ENCODE assay signal across 7 cellular contexts in the genomic region with DNA sequence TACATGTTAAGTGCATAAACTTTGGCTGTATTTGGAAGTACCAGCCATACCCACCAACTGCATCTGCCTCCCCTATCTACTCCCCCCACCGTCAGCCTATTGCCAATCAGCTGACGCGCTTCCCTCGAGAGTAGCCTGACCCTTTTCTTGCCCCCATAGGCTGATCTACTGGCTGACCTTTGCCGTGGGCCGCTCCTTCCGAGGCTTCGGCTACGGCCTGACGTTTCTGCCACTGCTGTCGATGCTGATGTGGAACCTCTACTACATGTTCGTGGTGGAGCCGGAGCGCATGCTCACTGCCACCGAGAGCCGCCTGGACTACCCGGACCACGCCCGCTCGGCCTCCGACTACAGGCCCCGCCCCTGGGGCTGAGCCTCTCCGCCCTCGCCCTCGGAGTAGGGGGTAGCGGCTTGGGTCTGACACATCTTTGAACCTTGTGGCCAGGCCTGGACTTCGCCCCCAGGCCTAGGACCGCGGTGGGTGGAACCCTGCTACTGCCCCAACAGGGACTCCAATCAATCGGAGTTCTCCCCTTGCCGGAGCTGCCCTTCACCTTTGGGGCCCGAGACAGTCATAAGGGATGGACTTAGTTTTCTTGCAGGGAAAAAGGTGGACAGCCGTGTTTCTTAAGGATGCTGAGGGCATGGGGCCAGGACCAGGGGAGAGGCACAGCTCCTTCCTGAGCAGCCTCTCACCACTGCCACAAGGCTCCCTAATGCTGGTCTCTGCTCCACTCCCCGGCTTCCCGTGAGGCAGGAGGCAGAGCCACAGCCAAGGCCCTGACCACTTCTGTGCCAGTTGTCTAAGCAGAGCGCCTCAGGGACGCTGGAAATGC. TPM values are rescaled to one million over a fixed set of nuclear protein-coding genes. Genes with fewer than 3 reads are reported as not detected.
DNase-seq lines count a peak whose midpoint lies in the region; ATAC-seq lines count a peak whose summit lies in the region.
"Had no signal": no experiment of that assay in that cellular context is flagged by ENCODE, and none has a peak within 500 bp of the region (broad histone marks: within the 10 kb centered on the region; RNA-seq: fewer than 3 reads in every experiment).

No MANE protein-coding gene starts in this region.

- H3K4me1 ChIP-seq in iPS DF 6.9 (ENCODE audit: control insufficient read depth, insufficient read depth, low read length) = peaks cover 5% of the 10 kb centered on the region; the same call in 1 of the 2 replicates

- no peak overlapping the region for H3K27ac ChIP-seq in iPS DF 6.9 (ENCODE audit: low read length)

- no peak overlapping the region for H3K27ac Mint-ChIP-seq in activated CD4-positive, alpha-beta T cell treated with anti-CD3 and anti-CD28 coated beads, Interleukin-2, amount 10 ng/mL, durations not matched to agents 24 days and 14 days
- H3K27ac Mint-ChIP-seq in activated T-helper 1 cell treated with anti-CD3 and anti-CD28 coated beads, Interleukin-12 subunit alpha, Interleukin-12 subunit beta, Interleukin-2, Interleukin-4 antibody, amounts not matched to agents 30 ng/mL and 10 ng/mL and 1 ng/mL, durations not matched to agents 14 hours and 24 hours and 36 hours = no peak overlapping the region
- H3K27ac Mint-ChIP-seq in stimulated activated naive B cell treated with anti-CD40 and anti-IgM and Interleukin-4, amounts not matched to agents 10 μg/mL and 1 μg/mL and 100 μg/mL, for 72 hours = peak overlapping the region; percentile 59

- H3K27me3 ChIP-seq in iPS DF 6.9 (ENCODE audit: control insufficient read depth, insufficient read depth, low read length) = no peaks in the 10 kb centered on the region

- peaks cover 7% of the 10 kb centered on the region for H3K36me3 ChIP-seq in iPS DF 6.9 (ENCODE audit: control insufficient read depth, insufficient read depth, low read length)

- DNase-seq in activated CD4-positive, alpha-beta T cell treated with anti-CD3 and anti-CD28 coated beads, Interleukin-2, amount 10 ng/mL, durations not matched to agents 24 days and 14 days = peak; percentile 67
- no peak for DNase-seq in activated CD4-positive, alpha-beta T cell treated with anti-CD3 and anti-CD28 coated beads, Interleukin-2, amount 50 U/mL, for 48 hours
- no peak for DNase-seq in activated T-helper 1 cell treated with anti-CD3 and anti-CD28 coated beads, Interleukin-12 subunit alpha, Interleukin-12 subunit beta, Interleukin-2, Interleukin-4 antibody, amounts not matched to agents 30 ng/mL and 10 ng/mL and 1 ng/mL, durations not matched to agents 14 hours and 24 hours and 36 hours (ENCODE audit: low spot score)
- peak; percentile 85 for DNase-seq in iPS DF 6.9 (ENCODE audit: low read depth, low spot score)
- DNase-seq in stimulated activated naive B cell treated with anti-CD40 and anti-IgM and Interleukin-4, amounts not matched to agents 10 μg/mL and 1 μg/mL and 100 μg/mL, for 72 hours = peak; percentile 39
- DNase-seq: DND-41 had no signal

- H3K27me3 Mint-ChIP-seq in activated CD4-positive, alpha-beta T cell treated with anti-CD3 and anti-CD28 coated beads, Interleukin-2, amount 10 ng/mL, durations not matched to agents 24 days and 14 days = no peaks in the 10 kb centered on the region
- no peaks in the 10 kb centered on the region for H3K27me3 Mint-ChIP-seq in activated T-helper 1 cell treated with anti-CD3 and anti-CD28 coated beads, Interleukin-12 subunit alpha, Interleukin-12 subunit beta, Interleukin-2, Interleukin-4 antibody, amounts not matched to agents 30 ng/mL and 10 ng/mL and 1 ng/mL, durations not matched to agents 14 hours and 24 hours and 36 hours (ENCODE audit: insufficient read depth)
- H3K27me3 Mint-ChIP-seq in stimulated activated naive B cell treated with anti-CD40 and anti-IgM and Interleukin-4, amounts not matched to agents 10 μg/mL and 1 μg/mL and 100 μg/mL, for 72 hours = no peaks in the 10 kb centered on the region

- H3K4me3 Mint-ChIP-seq in activated CD4-positive, alpha-beta T cell treated with anti-CD3 and anti-CD28 coated beads, Interleukin-2, amount 10 ng/mL, durations not matched to agents 24 days and 14 days = peak overlapping the region; percentile 50
- H3K4me3 Mint-ChIP-seq in activated T-helper 1 cell treated with anti-CD3 and anti-CD28 coated beads, Interleukin-12 subunit alpha, Interleukin-12 subunit beta, Interleukin-2, Interleukin-4 antibody, amounts not matched to agents 30 ng/mL and 10 ng/mL and 1 ng/mL, durations not matched to agents 14 hours and 24 hours and 36 hours = peak overlapping the region; percentile 64
- peak overlapping the region; percentile 72 for H3K4me3 Mint-ChIP-seq in stimulated activated naive B cell treated with anti-CD40 and anti-IgM and Interleukin-4, amounts not matched to agents 10 μg/mL and 1 μg/mL and 100 μg/mL, for 72 hours

- peak; percentile 80 to 82 for ATAC-seq in stimulated activated naive B cell treated with anti-CD40 and anti-IgM and Interleukin-4, amounts not matched to agents 10 μg/mL and 1 μg/mL and 100 μg/mL, for 72 hours (replicated peaks)
- ATAC-seq in GM21723 (IDR thresholded peaks at IDR 0.05; ENCODE audit: unreplicated experiment) = no peak

- WGBS in iPS DF 6.9 (ENCODE audit: insufficient coverage, insufficient read length) = no CpG with 5 or more reads among the region's 37 CpGs

- H3K4me3 ChIP-seq in iPS DF 6.9 (ENCODE audit: low read length) = peak overlapping the region; percentile 25; the same call in 1 of the 2 replicates

- no peaks in the 10 kb centered on the region for H3K9me3 ChIP-seq in iPS DF 6.9 (ENCODE audit: control insufficient read depth, insufficient read depth, low read length)

- intact Hi-C loops in activated CD4-positive, alpha-beta T cell treated with anti-CD3 and anti-CD28 coated beads, Interleukin-2, amount 10 ng/mL, durations not matched to agents 24 days and 14 days (cut with micrococcal nuclease) = no loop called here
- intact Hi-C loops in activated T-helper 1 cell treated with anti-CD3 and anti-CD28 coated beads, Interleukin-12 subunit alpha, Interleukin-12 subunit beta, Interleukin-2, Interleukin-4 antibody, amounts not matched to agents 30 ng/mL and 10 ng/mL and 1 ng/mL, durations not matched to agents 14 hours and 24 hours and 36 hours (cut with micrococcal nuclease) = no loop called here

- peaks cover 18% of the 10 kb centered on the region for H3K4me1 Mint-ChIP-seq in activated CD4-positive, alpha-beta T cell treated with anti-CD3 and anti-CD28 coated beads, Interleukin-2, amount 10 ng/mL, durations not matched to agents 24 days and 14 days
- H3K4me1 Mint-ChIP-seq in activated T-helper 1 cell treated with anti-CD3 and anti-CD28 coated beads, Interleukin-12 subunit alpha, Interleukin-12 subunit beta, Interleukin-2, Interleukin-4 antibody, amounts not matched to agents 30 ng/mL and 10 ng/mL and 1 ng/mL, durations not matched to agents 14 hours and 24 hours and 36 hours (ENCODE audit: low read depth) = peaks cover 15% of the 10 kb centered on the region
- H3K4me1 Mint-ChIP-seq in stimulated activated naive B cell treated with anti-CD40 and anti-IgM and Interleukin-4, amounts not matched to agents 10 μg/mL and 1 μg/mL and 100 μg/mL, for 72 hours = peaks cover 12 to 34% of the 10 kb centered on the region in 2 donors

- peaks cover 9% of the 10 kb centered on the region for H3K36me3 Mint-ChIP-seq in activated CD4-positive, alpha-beta T cell treated with anti-CD3 and anti-CD28 coated beads, Interleukin-2, amount 10 ng/mL, durations not matched to agents 24 days and 14 days (ENCODE audit: low read depth)
- H3K36me3 Mint-ChIP-seq in activated T-helper 1 cell treated with anti-CD3 and anti-CD28 coated beads, Interleukin-12 subunit alpha, Interleukin-12 subunit beta, Interleukin-2, Interleukin-4 antibody, amounts not matched to agents 30 ng/mL and 10 ng/mL and 1 ng/mL, durations not matched to agents 14 hours and 24 hours and 36 hours (ENCODE audit: low read depth) = peaks cover 11% of the 10 kb centered on the region
- peaks cover 21 to 38% of the 10 kb centered on the region in 2 donors for H3K36me3 Mint-ChIP-seq in stimulated activated naive B cell treated with anti-CD40 and anti-IgM and Interleukin-4, amounts not matched to agents 10 μg/mL and 1 μg/mL and 100 μg/mL, for 72 hours

- H3K9me3 Mint-ChIP-seq in activated CD4-positive, alpha-beta T cell treated with anti-CD3 and anti-CD28 coated beads, Interleukin-2, amount 10 ng/mL, durations not matched to agents 24 days and 14 days = no peaks in the 10 kb centered on the region
- H3K9me3 Mint-ChIP-seq in activated T-helper 1 cell treated with anti-CD3 and anti-CD28 coated beads, Interleukin-12 subunit alpha, Interleukin-12 subunit beta, Interleukin-2, Interleukin-4 antibody, amounts not matched to agents 30 ng/mL and 10 ng/mL and 1 ng/mL, durations not matched to agents 14 hours and 24 hours and 36 hours = no peaks in the 10 kb centered on the region
- no peaks in the 10 kb centered on the region for H3K9me3 Mint-ChIP-seq in stimulated activated naive B cell treated with anti-CD40 and anti-IgM and Interleukin-4, amounts not matched to agents 10 μg/mL and 1 μg/mL and 100 μg/mL, for 72 hours

RNA-seq across cellular contexts. Expression of gene GLMP, which starts 4.0 kb away (rescaled TPM):
- total RNA-seq in activated CD4-positive, alpha-beta T cell treated with anti-CD3 and anti-CD28 coated beads, Interleukin-2, amount 10 ng/mL, durations not matched to agents 24 days and 14 days = 15.7 and 16.9 TPM in 2 replicates
- 17.2 and 20.3 TPM in 2 replicates for total RNA-seq in activated T-helper 1 cell treated with anti-CD3 and anti-CD28 coated beads, Interleukin-12 subunit alpha, Interleukin-12 subunit beta, Interleukin-2, Interleukin-4 antibody, amounts not matched to agents 30 ng/mL and 10 ng/mL and 1 ng/mL, durations not matched to agents 14 hours and 24 hours and 36 hours

RNA-seq across cellular contexts. Expression of gene TMEM79, which starts 7.3 kb away (rescaled TPM):
- 8.6 and 9.3 TPM in 2 replicates for total RNA-seq in activated CD4-positive, alpha-beta T cell treated with anti-CD3 and anti-CD28 coated beads, Interleukin-2, amount 10 ng/mL, durations not matched to agents 24 days and 14 days
- 8.9 and 9.6 TPM in 2 replicates for total RNA-seq in activated T-helper 1 cell treated with anti-CD3 and anti-CD28 coated beads, Interleukin-12 subunit alpha, Interleukin-12 subunit beta, Interleukin-2, Interleukin-4 antibody, amounts not matched to agents 30 ng/mL and 10 ng/mL and 1 ng/mL, durations not matched to agents 14 hours and 24 hours and 36 hours

RNA-seq across cellular contexts. Expression of gene VHLL, which starts 7.7 kb away (rescaled TPM):
- 0.54 and 1.0 TPM in 2 replicates for total RNA-seq in activated CD4-positive, alpha-beta T cell treated with anti-CD3 and anti-CD28 coated beads, Interleukin-2, amount 10 ng/mL, durations not matched to agents 24 days and 14 days
- 0.56 TPM in 1 of 2 replicates, not detected in the other for total RNA-seq in activated T-helper 1 cell treated with anti-CD3 and anti-CD28 coated beads, Interleukin-12 subunit alpha, Interleukin-12 subunit beta, Interleukin-2, Interleukin-4 antibody, amounts not matched to agents 30 ng/mL and 10 ng/mL and 1 ng/mL, durations not matched to agents 14 hours and 24 hours and 36 hours

RNA-seq across cellular contexts. Expression of gene SMG5, which starts 8.8 kb away (rescaled TPM):
- 93.8 and 95.8 TPM in 2 replicates for total RNA-seq in activated CD4-positive, alpha-beta T cell treated with anti-CD3 and anti-CD28 coated beads, Interleukin-2, amount 10 ng/mL, durations not matched to agents 24 days and 14 days
- total RNA-seq in activated T-helper 1 cell treated with anti-CD3 and anti-CD28 coated beads, Interleukin-12 subunit alpha, Interleukin-12 subunit beta, Interleukin-2, Interleukin-4 antibody, amounts not matched to agents 30 ng/mL and 10 ng/mL and 1 ng/mL, durations not matched to agents 14 hours and 24 hours and 36 hours = 95.6 TPM in 2 replicates

RNA-seq across cellular contexts. Expression of gene PAQR6, which starts 43.6 kb away (rescaled TPM):
- total RNA-seq in activated CD4-positive, alpha-beta T cell treated with anti-CD3 and anti-CD28 coated beads, Interleukin-2, amount 10 ng/mL, durations not matched to agents 24 days and 14 days = 4.2 and 4.6 TPM in 2 replicates
- 5.0 and 5.2 TPM in 2 replicates for total RNA-seq in activated T-helper 1 cell treated with anti-CD3 and anti-CD28 coated beads, Interleukin-12 subunit alpha, Interleukin-12 subunit beta, Interleukin-2, Interleukin-4 antibody, amounts not matched to agents 30 ng/mL and 10 ng/mL and 1 ng/mL, durations not matched to agents 14 hours and 24 hours and 36 hours

Comparison
In these comparisons a context has a peak if more than half of its experiments do, and no peak if none do; other contexts are left out.
1. DNase-seq: peak in activated CD4-positive, alpha-beta T cell treated with anti-CD3 and anti-CD28 coated beads, Interleukin-2, amount 10 ng/mL, durations not matched to agents 24 days and 14 days (single experiment), iPS DF 6.9 (single experiment) and stimulated activated naive B cell treated with anti-CD40 and anti-IgM and Interleukin-4, amounts not matched to agents 10 μg/mL and 1 μg/mL and 100 μg/mL, for 72 hours (single experiment); none in activated CD4-positive, alpha-beta T cell treated with anti-CD3 and anti-CD28 coated beads, Interleukin-2, amount 50 U/mL, for 48 hours (0 of 2) and activated T-helper 1 cell treated with anti-CD3 and anti-CD28 coated beads, Interleukin-12 subunit alpha, Interleukin-12 subunit beta, Interleukin-2, Interleukin-4 antibody, amounts not matched to agents 30 ng/mL and 10 ng/mL and 1 ng/mL, durations not matched to agents 14 hours and 24 hours and 36 hours (single experiment).
2. Peak in every context shown above with its lines, with median percentiles within 50 percentile points of each other: H3K4me3 Mint-ChIP-seq.